In genomic region chr5:124665035-124665434, GRCh38 we compare ENCODE assay signal across 30 cellular contexts.
A peak's percentile ranks its signal among the peaks of the same experiment; 100 is the strongest.
DNase-seq lines count a peak whose midpoint lies in the region; ATAC-seq and TF ChIP-seq lines count a peak whose summit lies in the region.
"Had no signal": no experiment of that assay in that cellular context is flagged by ENCODE, and none has a peak within 500 bp of the region (broad histone marks: within the 10 kb centered on the region; RNA-seq: fewer than 3 reads in every experiment).

No MANE protein-coding gene starts in this region.

- H2AFZ ChIP-seq in SK-N-SH (ENCODE audit: low read depth) (no peak overlapping the region), OCI-LY1 (ENCODE audit: low read length) (no peak overlapping the region)
- H2AFZ ChIP-seq: PC-9 had no signal

- TF ChIP-seq EP300 in SK-N-SH (IDR thresholded peaks at IDR 0.05; ENCODE audit: borderline replicate concordance in 1 of 2, low read depth in 1 of 2, low read length in 1 of 2) = no peak

- DNase-seq in SK-N-SH = no peak
- DNase-seq in fibroblast of peridontal ligament (ENCODE audit: extremely low read depth) = peak; percentile 31
- no peak for DNase-seq in NCI-H1105 (lab: John Stamatoyannopoulos, UW)
- DNase-seq: activated CD4-positive, alpha-beta T cell treated with anti-CD3 and anti-CD28 coated beads, Interleukin-2, amount 10 ng/mL, durations not matched to agents 24 days and 14 days; activated CD8-positive, alpha-beta memory T cell treated with anti-CD3 and anti-CD28 coated beads for 24 hours; activated effector memory CD4-positive, alpha-beta T cell treated with Interleukin-2 at 50 U/mL for 16 hours; activated naive CD8-positive, alpha-beta T cell treated with anti-CD3 and anti-CD28 coated beads for 36 hours; activated T-cell treated with anti-CD3 and anti-CD28 coated beads for 4 hours; aorta; EL; H9; hypothalamus; immature natural killer cell; Karpas-422; left lung; mesenchymal stem cell; NCI-H510A treated with DMSO at 0.1 percent for 48 hours; PC-9; retina; SHP77 treated with DMSO at 0.1 percent for 48 hours; stimulated activated naive CD4-positive, alpha-beta T cell; upper lobe of right lung had no signal

- POLR2A ChIA-PET in SK-N-SH (lab: Yijun Ruan, JAX) = no interaction called here

- H3K9me3 ChIP-seq in SK-N-SH (no peaks in the 10 kb centered on the region), OCI-LY1 (ENCODE audit: low read length) (no peaks in the 10 kb centered on the region)
- H3K9me3 ChIP-seq: left lung, upper lobe of right lung had no signal

- H3K27ac ChIP-seq in SK-N-SH (ENCODE audit: low read depth in 2 of 2, low read length in 1 of 2) (peak overlapping the region in 1 of 2 experiments; percentile 18; a peak in 1 of 4 replicates), OCI-LY1 (ENCODE audit: low read depth, low read length, poor library complexity, severe bottlenecking) (peak overlapping the region; percentile 50)
- H3K27ac ChIP-seq: left lung, PC-9, upper lobe of right lung had no signal

- H4K20me1 ChIP-seq in SK-N-SH (ENCODE audit: insufficient read depth) (no peaks in the 10 kb centered on the region), OCI-LY1 (ENCODE audit: insufficient read depth, low read length) (no peaks in the 10 kb centered on the region)

- TF ChIP-seq RAD21 in SK-N-SH (IDR thresholded peaks at IDR 0.05; ENCODE audit: low read length) = no peak

- H3K79me2 ChIP-seq in SK-N-SH (ENCODE audit: insufficient read depth) = no peaks in the 10 kb centered on the region
- H3K79me2 ChIP-seq in OCI-LY1 (ENCODE audit: insufficient read depth, low read length) = peaks cover 86% of the 10 kb centered on the region

- no peak for TF ChIP-seq CTCF in SK-N-SH (IDR thresholded peaks at IDR 0.05)
- TF ChIP-seq CTCF in OCI-LY1 (IDR thresholded peaks at IDR 0.05; ENCODE audit: low read length) = no peak

- ATAC-seq in SK-N-SH treated with all-trans-retinoic acid at 6 μM for 48 hours = no peak
- no peak for ATAC-seq in HG03045 (IDR thresholded peaks at IDR 0.05; ENCODE audit: unreplicated experiment)
- ATAC-seq in GM21786 (IDR thresholded peaks at IDR 0.05; ENCODE audit: unreplicated experiment) = no peak
- no peak for ATAC-seq in HG02610 (IDR thresholded peaks at IDR 0.05; ENCODE audit: unreplicated experiment)
- ATAC-seq: HepG2, left lung, upper lobe of right lung, WTC11 had no signal

- H3K4me2 ChIP-seq in SK-N-SH = no peak overlapping the region
- H3K4me2 ChIP-seq in OCI-LY1 (ENCODE audit: low read length) = no peak overlapping the region
- H3K4me2 ChIP-seq: PC-9 had no signal

- H3K4me1 ChIP-seq in SK-N-SH (ENCODE audit: control insufficient read depth in 1 of 2, insufficient read depth in 2 of 2, low read depth in 1 of 2, low read length in 1 of 2) = peaks cover 33 to 38% of the 10 kb centered on the region in 2 experiments
- H3K4me1 ChIP-seq in OCI-LY1 (ENCODE audit: insufficient read depth, low read length, severe bottlenecking) = peaks cover 97% of the 10 kb centered on the region

- H3K27me3 ChIP-seq in SK-N-SH (ENCODE audit: insufficient read depth) = no peaks in the 10 kb centered on the region
- no peaks in the 10 kb centered on the region for H3K27me3 ChIP-seq in OCI-LY1 (ENCODE audit: insufficient read depth, low read length)
- H3K27me3 ChIP-seq: left lung, upper lobe of right lung had no signal

- H3K9ac ChIP-seq in SK-N-SH (no peak overlapping the region), OCI-LY1 (ENCODE audit: low read length) (no peak overlapping the region)

- H3F3A ChIP-seq in SK-N-SH (replicated peaks; ENCODE audit: insufficient read depth) (peaks cover 3% of the 10 kb centered on the region), OCI-LY1 (ENCODE audit: insufficient read depth, low read length) (no peaks in the 10 kb centered on the region)

- WGBS in SK-N-SH (ENCODE audit: low lambda C conversion rate) = 82% methylated on average over 2 of the region's 2 CpGs

- H3K36me3 ChIP-seq in SK-N-SH (replicated peaks in 1 of 2; ENCODE audit: control insufficient read depth in 1 of 2, insufficient read depth in 2 of 2, low read length in 1 of 2) = no peaks in the 10 kb centered on the region
- H3K36me3 ChIP-seq in OCI-LY1 (ENCODE audit: insufficient read depth, low read length) = no peaks in the 10 kb centered on the region
- H3K36me3 ChIP-seq: left lung, upper lobe of right lung had no signal

- CTCF ChIA-PET in SK-N-SH (lab: Yijun Ruan, JAX) = no interaction called here

- H3K9me2 ChIP-seq in SK-N-SH (no peaks in the 10 kb centered on the region), OCI-LY1 (ENCODE audit: low read depth, low read length) (no peaks in the 10 kb centered on the region)

- H3K4me3 ChIP-seq in SK-N-SH (ENCODE audit: low read depth in 2 of 2, low read length in 1 of 2) (no peak overlapping the region), OCI-LY1 (ENCODE audit: low read depth, low read length, poor library complexity, severe bottlenecking) (no peak overlapping the region)
- H3K4me3 ChIP-seq: left lung, PC-9, smooth muscle cell, upper lobe of right lung had no signal

TF ChIP-seq in SK-N-SH, 30 proteins besides CTCF, POLR2A, EP300 and RAD21:
- TF ChIP-seq GABPA (IDR thresholded peaks at IDR 0.05; ENCODE audit: low read depth) (no peak), TCF12 (IDR thresholded peaks at IDR 0.05) (peak; percentile 21; the same call in 1 of the 2 replicates)
TF ChIP-seq in SK-N-SH: peak in this region for 1.

TF ChIP-seq in SK-N-SH treated with all-trans-retinoic acid at 6 μM for 48 hours, 23 proteins besides CTCF, POLR2A, EP300 and RAD21:
- no peak for TF ChIP-seq GLIS3 (CRISPR knock-in tag; IDR thresholded peaks at IDR 0.05)
